Comparison of ENCODE assay signal across 8 cellular contexts in genomic region chr2:200888719-200889625, GRCh38. TPM values are rescaled to one million over a fixed set of nuclear protein-coding genes. Genes with fewer than 3 reads are reported as not detected.
DNase-seq lines count a peak whose midpoint lies in the region; ATAC-seq, FAIRE-seq and TF ChIP-seq lines count a peak whose summit lies in the region.

NIF3L1 (plus strand) TSS chr2:200889371; CDS start chr2:200891944, 2,573 bp downstream.
PPIL3 (minus strand) TSS chr2:200889077; CDS start chr2:200887615, 1,462 bp downstream.

- no peaks in the 10 kb centered on the region for H3K9me3 ChIP-seq in IMR-90 (ENCODE audit: control insufficient read depth, insufficient read depth, low read length)
- no peaks in the 10 kb centered on the region for H3K9me3 ChIP-seq in mononuclear cell (ENCODE audit: low read depth, low read length)

- peak within 1 kb of the TSS; percentile 91 for H2AK5ac ChIP-seq in IMR-90 (ENCODE audit: low read depth, low read length)

- in situ Hi-C loops in IMR-90 (cut with MboI; ENCODE audit: low sequenced_read_pairs) = no loop called here

- H2BK20ac ChIP-seq in IMR-90 (ENCODE audit: low read depth, low read length) = peak within 1 kb of the TSS; percentile 32; the same call in 1 of the 2 replicates

- no peaks in the 10 kb centered on the region for H3K9me1 ChIP-seq in IMR-90 (ENCODE audit: insufficient read depth, low read length)

- POLR2A ChIA-PET in IMR-90 (lab: Charles Lee; ENCODE audit: unreplicated experiment) = interaction anchor here (0.6 to 0.7 kb wide), 2 partner anchors 13 to 21 kb away, joined by 3 read pairs; no protein-coding TSS in a partner anchor

- H3K23ac ChIP-seq in IMR-90 (ENCODE audit: low read depth, low read length) = peak within 1 kb of the TSS; percentile 75

- peak within 1 kb of the TSS; percentile 74 for H2BK120ac ChIP-seq in IMR-90 (ENCODE audit: low read depth, low read length)

- no peak for TF ChIP-seq RAD21 in IMR-90 (IDR thresholded peaks at IDR 0.05; ENCODE audit: low read length)

- dilution Hi-C loops in IMR-90 (cut with HindIII; ENCODE audit: low sequenced_read_pairs, unreplicated experiment) = no loop called here

- H4K5ac ChIP-seq in IMR-90 (ENCODE audit: low read depth, low read length) = peak within 1 kb of the TSS; percentile 95

- H3K56ac ChIP-seq in IMR-90 (ENCODE audit: extremely low read depth, insufficient read depth, low read length) = peak within 1 kb of the TSS; percentile 84

- WGBS in IMR-90 (ENCODE audit: extremely low coverage in 2 of 2, insufficient read length in 1 of 2), 2 experiments = 0% methylated on average over 19 of the region's 49 CpGs; no CpG with 5 or more reads in 1 of the 2 experiments

- no peaks in the 10 kb centered on the region for H3K27me3 ChIP-seq in IMR-90 (ENCODE audit: control insufficient read depth, insufficient read depth, low read length)
- H3K27me3 ChIP-seq in mononuclear cell (ENCODE audit: insufficient read depth, low read length) = no peaks in the 10 kb centered on the region

- peak; percentile 88 for ATAC-seq in GM21528 (IDR thresholded peaks at IDR 0.05; ENCODE audit: low FRiP score, unreplicated experiment)
- peak; percentile 81 for ATAC-seq in IMR-90 (ENCODE audit: low read depth)

- peak within 1 kb of the TSS; percentile 81 for H3K4ac ChIP-seq in IMR-90 (ENCODE audit: low read depth, low read length)

- H2BK15ac ChIP-seq in IMR-90 (ENCODE audit: low read depth, low read length) = peak within 1 kb of the TSS; percentile 26; the same call in 1 of the 3 replicates

- no TSS peak for BruUV-seq in IMR-90 (replicated peaks; lab: Mats Ljungman, UMichigan)

- peak within 1 kb of the TSS; percentile 84 for H3K9ac ChIP-seq in IMR-90 (ENCODE audit: low read depth, low read length)

- no peak for FAIRE-seq in D721Med (lab: Jason Lieb, UNC)

- peak within 1 kb of the TSS; percentile 91 for H3K14ac ChIP-seq in IMR-90 (replicated peaks; ENCODE audit: low read depth, low read length)

- peaks cover 25 to 46% of the 10 kb centered on the region in 2 experiments for H3K79me1 ChIP-seq in IMR-90 (ENCODE audit: low read depth in 1 of 2, low read length in 2 of 2)

- H2AFZ ChIP-seq in IMR-90 (replicated peaks; ENCODE audit: low read length, poor library complexity) = peak within 1 kb of the TSS; percentile 99

- H2BK5ac ChIP-seq in IMR-90 (ENCODE audit: low read depth, low read length, poor library complexity, severe bottlenecking) = peak within 1 kb of the TSS; percentile 87

- TF ChIP-seq CTCF in D721Med (IDR thresholded peaks at IDR 0.05; ENCODE audit: insufficient read depth, missing control alignments) (no peak), IMR-90 (conservative IDR thresholded peaks at IDR 0.05; ENCODE audit: low read depth, low read length) (no peak)

- intact Hi-C loops in IMR-90 (cut with micrococcal nuclease) = loop anchor here (2.0 kb wide), 1 partner anchor 176 kb away; no protein-coding TSS in a partner anchor

- H4K91ac ChIP-seq in IMR-90 (ENCODE audit: insufficient read depth, low read depth, low read length) = peak within 1 kb of the TSS; percentile 88

- DNase-seq in D721Med (ENCODE audit: insufficient read length, low spot score) (peak; percentile 27), IMR-90 (peak; percentile 98), OCI-M1 (lab: John Stamatoyannopoulos, UW) (peak; percentile 100), activated T-cell treated with anti-CD3 and anti-CD28 coated beads for 24 hours (ENCODE audit: low read depth) (peak; percentile 96), epidermal melanocyte (ENCODE audit: insufficient read length, low spot score) (peak; percentile 80)
- peak; percentile 94 to 95 for DNase-seq in stimulated activated CD8-positive, alpha-beta memory T cell treated with anti-CD3 and anti-CD28 coated beads, Interleukin-4, amount 100 ng/mL, for 1 hour (ENCODE audit: low read depth in 2 of 2, low spot score in 1 of 2)

- peak; percentile 81 for TF ChIP-seq POLR2A in IMR-90 (IDR thresholded peaks at IDR 0.05; ENCODE audit: low read depth, low read length)

- H4K20me1 ChIP-seq in IMR-90 (ENCODE audit: insufficient read depth, low read length) = no peaks in the 10 kb centered on the region; the same call in 1 of the 2 replicates

- peak within 1 kb of the TSS; percentile 78 for H2AK9ac ChIP-seq in IMR-90 (replicated peaks; ENCODE audit: low read depth, low read length, poor library complexity)

- peaks cover 4% of the 10 kb centered on the region; the same call in 1 of the 2 replicates for H3K36me3 ChIP-seq in IMR-90 (ENCODE audit: control insufficient read depth, insufficient read depth, low read length)

- H3K27ac ChIP-seq in IMR-90 (ENCODE audit: insufficient read depth, low read length) = peak within 1 kb of the TSS; percentile 75

- H3K4me2 ChIP-seq in IMR-90 (ENCODE audit: low read depth, low read length) = peak within 1 kb of the TSS; percentile 95

- peak within 1 kb of the TSS; percentile 84 to 98 for H4K8ac ChIP-seq in IMR-90 (ENCODE audit: low read depth in 2 of 2, low read length in 2 of 2)

- peaks cover 2% of the 10 kb centered on the region; the same call in 1 of the 2 replicates for H3K4me1 ChIP-seq in IMR-90 (ENCODE audit: control insufficient read depth, insufficient read depth, low read length)
- peaks cover 30% of the 10 kb centered on the region for H3K4me1 ChIP-seq in mononuclear cell (ENCODE audit: insufficient read depth, low read length)

- CTCF ChIA-PET in IMR-90 (lab: Yijun Ruan, JAX) = interaction anchor here (1.3 to 1.7 kb wide), 2 partner anchors 12 to 180 kb away, joined by 4 to 6 read pairs; no protein-coding TSS in a partner anchor

- peak within 1 kb of the TSS; percentile 72 for H3K4me3 ChIP-seq in IMR-90 (ENCODE audit: insufficient read depth, low read depth, low read length)
- H3K4me3 ChIP-seq in mononuclear cell (ENCODE audit: low read length) = peak within 1 kb of the TSS; percentile 89

- peak within 1 kb of the TSS; percentile 69; the same call in 1 of the 2 replicates for H3K18ac ChIP-seq in IMR-90 (ENCODE audit: low read depth, low read length)

TF ChIP-seq in IMR-90, 13 proteins besides CTCF, POLR2A, EP300 and RAD21:
- TF ChIP-seq MAZ (IDR thresholded peaks at IDR 0.05; ENCODE audit: borderline replicate concordance, low read depth, low read length) = peak; percentile 42; the same call in 1 of the 2 replicates
- TF ChIP-seq RFX5 (IDR thresholded peaks at IDR 0.05; ENCODE audit: low read depth, low read length) = no peak
- peak; percentile 7; the same call in 1 of the 2 replicates for TF ChIP-seq USF2 (IDR thresholded peaks at IDR 0.05; ENCODE audit: low read depth, low read length)
- peak; percentile 86 for TF ChIP-seq CHD1 (IDR thresholded peaks at IDR 0.05; ENCODE audit: low read depth, low read length)
- 0 out of 2 replicates have a peak, but pooled peaks have one; percentile 0 for TF ChIP-seq CEBPB (IDR thresholded peaks at IDR 0.05; ENCODE audit: low read depth, low read length)
- 0 out of 2 replicates have a peak, but pooled peaks have one; percentile 48 for TF ChIP-seq MXI1 (IDR thresholded peaks at IDR 0.05; ENCODE audit: borderline replicate concordance, low read depth, low read length)

RNA-seq across cellular contexts. Expression of gene NIF3L1, which starts in this region (rescaled TPM):
- total RNA-seq in IMR-90 (2012; rRNA removed) (31.1 and 43.0 TPM in 2 replicates), mononuclear cell (8.5 TPM)
- 45.7 and 54.6 TPM in 2 replicates for polyA plus RNA-seq in IMR-90 (2012; rRNA removed)
- 13.7 and 15.5 TPM in 2 replicates for polyA plus RNA-seq in IMR-90 (2012; cell fraction: cytosol; rRNA removed)
- 11.6 and 39.8 TPM in 2 replicates for polyA plus RNA-seq in IMR-90 (2012; cell fraction: nucleus; rRNA removed; ENCODE audit: low replicate concordance)

RNA-seq across cellular contexts. Expression of gene PPIL3, which starts in this region (rescaled TPM):
- total RNA-seq in IMR-90 (2012; rRNA removed) = 35.1 and 49.2 TPM in 2 replicates
- 37.3 and 47.9 TPM in 2 replicates for polyA plus RNA-seq in IMR-90 (2012; rRNA removed)
- polyA plus RNA-seq in IMR-90 (2012; cell fraction: cytosol; rRNA removed) = 6.5 and 13.1 TPM in 2 replicates
- 12.0 and 79.9 TPM in 2 replicates for polyA plus RNA-seq in IMR-90 (2012; cell fraction: nucleus; rRNA removed; ENCODE audit: low replicate concordance)
- 25.9 TPM for total RNA-seq in mononuclear cell

Comparison
In these comparisons a context has a peak if more than half of its experiments do, and no peak if none do; other contexts are left out.
1. Peak in every context shown above with its lines: DNase-seq, ATAC-seq, H3K4me3 ChIP-seq and H3K27ac ChIP-seq.
2. DNase-seq: peak in every context shown above with its lines; median percentile 100 in OCI-M1; 98 in IMR-90; 96 in activated T-cell treated with anti-CD3 and anti-CD28 coated beads for 24 hours; 94 in stimulated activated CD8-positive, alpha-beta memory T cell treated with anti-CD3 and anti-CD28 coated beads, Interleukin-4, amount 100 ng/mL, for 1 hour; 80 in epidermal melanocyte; 27 in D721Med.